Comparison of ENCODE assay signal across 11 cellular contexts in genomic region chrX:105821471-105822081, GRCh38. TPM values are rescaled to one million over a fixed set of nuclear protein-coding genes. Genes with fewer than 3 reads are reported as not detected.
DNase-seq lines count a peak whose midpoint lies in the region; TF ChIP-seq lines count a peak whose summit lies in the region.
"Had no signal": no experiment of that assay in that cellular context is flagged by ENCODE, and none has a peak within 500 bp of the region (broad histone marks: within the 10 kb centered on the region; RNA-seq: fewer than 3 reads in every experiment).

No MANE protein-coding gene starts in this region.

- in situ Hi-C loops in astrocyte of the spinal cord (cut with HindIII; ENCODE audit: low sequenced_read_pairs): no loop called here

- intact Hi-C loops in posterior vena cava (cut with DNase I): no loop called here

- peak overlapping the region; percentile 56 for H3K4me3 ChIP-seq in astrocyte of the spinal cord (ENCODE audit: low read depth, low read length)
- peak overlapping the region; percentile 43 for H3K4me3 ChIP-seq in iPS-11a (ENCODE audit: low read depth, low read length)

- DNase-seq in Daoy (ENCODE audit: low read depth) (peak; percentile 46), astrocyte of the spinal cord (ENCODE audit: low read depth, low spot score) (peak; percentile 41), posterior vena cava (ENCODE audit: low spot score) (peak; percentile 51), globus pallidus (ENCODE audit: low spot score) (no peak), DMS79 (lab: John Stamatoyannopoulos, UW) (no peak), middle frontal gyrus (ENCODE audit: extremely low spot score, low spot score) (no peak), NCI-H446 treated with DMSO at 0.1 percent for 48 hours (lab: John Stamatoyannopoulos, UW) (no peak)
- DNase-seq: activated T-cell treated with anti-CD3 and anti-CD28 coated beads, Interleukin-2, amount 50 U/mL, for 24 hours; CD4-positive, CD25-positive, alpha-beta regulatory T cell; NCI-H1694 treated with DMSO at 0.1 percent for 48 hours had no signal

- no peak for TF ChIP-seq CTCF in astrocyte of the spinal cord (IDR thresholded peaks at IDR 0.05; ENCODE audit: low read depth, low read length)

RNA-seq across cellular contexts. Expression of gene NRK, which starts 0.8 kb away (rescaled TPM):
- 4.3 and 4.6 TPM in 2 replicates for total RNA-seq in Daoy (2014; rRNA removed; shearing (Covaris generic))
- total RNA-seq in posterior vena cava: 1 to 10 TPM; 4.8 to 6.3 TPM
- total RNA-seq: CD4-positive, CD25-positive, alpha-beta regulatory T cell had no signal

Comparison
In these comparisons a context has a peak if more than half of its experiments do, and no peak if none do; other contexts are left out.
1. DNase-seq: peak in Daoy (single experiment), astrocyte of the spinal cord (single experiment) and posterior vena cava (single experiment); none in globus pallidus (single experiment), DMS79 (single experiment), middle frontal gyrus (single experiment) and NCI-H446 treated with DMSO at 0.1 percent for 48 hours (single experiment).